Comparison of ENCODE assay signal across 8 cellular contexts in the genomic region with DNA sequence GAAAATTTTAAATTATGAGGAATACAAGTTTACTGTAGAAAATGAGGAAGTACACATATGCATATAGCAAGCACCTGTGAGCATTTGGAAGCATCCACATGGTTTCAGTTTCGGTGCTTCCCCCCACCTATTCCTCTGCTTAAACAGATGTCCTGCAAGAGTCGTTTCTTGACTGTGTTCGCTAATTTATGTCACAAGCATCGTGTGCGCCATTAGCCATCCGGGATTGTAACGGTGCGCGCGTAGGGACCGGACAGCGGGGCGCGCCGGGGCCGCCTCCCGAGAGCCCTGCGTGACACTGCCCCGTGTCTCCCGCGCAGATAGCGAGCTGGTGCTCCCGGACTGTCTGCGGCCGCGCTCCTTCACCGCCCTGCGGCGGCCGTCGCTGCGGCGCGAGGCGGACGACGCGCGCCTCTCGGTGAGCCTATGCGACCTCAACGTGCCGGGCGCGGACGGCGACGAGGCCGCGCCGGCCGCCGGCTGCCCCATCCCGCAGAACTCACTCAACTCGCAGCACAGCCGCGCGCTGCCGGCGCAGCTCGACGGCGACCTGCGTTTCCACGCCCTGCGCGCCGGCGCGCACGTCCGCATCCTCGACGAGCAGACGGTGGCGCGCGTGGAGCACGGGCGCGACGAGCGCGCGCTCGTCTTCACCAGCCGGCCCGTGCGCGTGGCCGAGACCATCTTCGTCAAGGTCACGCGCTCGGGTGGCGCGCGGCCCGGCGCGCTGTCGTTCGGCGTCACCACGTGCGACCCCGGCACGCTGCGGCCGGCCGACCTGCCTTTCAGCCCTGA.
A peak's percentile ranks its signal among the peaks of the same experiment; 100 is the strongest.
DNase-seq lines count a peak whose midpoint lies in the region; ATAC-seq and TF ChIP-seq lines count a peak whose summit lies in the region.

No MANE protein-coding gene starts in this region.

- peaks cover 6% of the 10 kb centered on the region for H3K4me1 Mint-ChIP-seq in activated naive CD4-positive, alpha-beta T cell treated with anti-CD3 and anti-CD28 coated beads, Interleukin-2, amount 50 U/mL, for 24 hours

- no peaks in the 10 kb centered on the region for H3K36me3 Mint-ChIP-seq in activated naive CD4-positive, alpha-beta T cell treated with anti-CD3 and anti-CD28 coated beads, Interleukin-2, amount 50 U/mL, for 24 hours

- intact Hi-C loops in right lobe of liver (cut with DNase I): no loop called here

- H3K9me3 ChIP-seq in right lobe of liver (no peaks in the 10 kb centered on the region), SJCRH30 (replicated peaks) (peaks cover 3% of the 10 kb centered on the region)

- H3K4me1 ChIP-seq in right lobe of liver (peaks cover 0 to 6% (median 0%) of the 10 kb centered on the region in 4 donors), SJCRH30 (peaks cover 16% of the 10 kb centered on the region)

- ATAC-seq in right lobe of liver: peak in 1 of 4 donors; percentile 19
- ATAC-seq in HG03520 (IDR thresholded peaks at IDR 0.05; ENCODE audit: unreplicated experiment): no peak

- peak overlapping the region; percentile 89 for H3K4me3 Mint-ChIP-seq in activated naive CD4-positive, alpha-beta T cell treated with anti-CD3 and anti-CD28 coated beads, Interleukin-2, amount 50 U/mL, for 24 hours

- WGBS in right lobe of liver (ENCODE audit: insufficient coverage, low coverage, low lambda C conversion rate, missing lambda C conversion rate): 9% methylated on average over 25 of the region's 111 CpGs

- H3K36me3 ChIP-seq in right lobe of liver (no peaks in the 10 kb centered on the region), SJCRH30 (no peaks in the 10 kb centered on the region)

- H3K27ac Mint-ChIP-seq in activated naive CD4-positive, alpha-beta T cell treated with anti-CD3 and anti-CD28 coated beads, Interleukin-2, amount 50 U/mL, for 24 hours: peak overlapping the region; percentile 94

- no peaks in the 10 kb centered on the region for H3K9me3 Mint-ChIP-seq in activated naive CD4-positive, alpha-beta T cell treated with anti-CD3 and anti-CD28 coated beads, Interleukin-2, amount 50 U/mL, for 24 hours

- TF ChIP-seq POLR2A in NB4 (IDR thresholded peaks at IDR 0.05; ENCODE audit: extremely low read depth, insufficient read length): no peak
- no peak for TF ChIP-seq POLR2A in right lobe of liver (IDR thresholded peaks at IDR 0.05)

- H3K27me3 ChIP-seq in right lobe of liver (no peaks in the 10 kb centered on the region), SJCRH30 (no peaks in the 10 kb centered on the region)

- no peak overlapping the region for H3K27ac ChIP-seq in right lobe of liver
- H3K27ac ChIP-seq in SJCRH30: no peak overlapping the region

- peaks cover 2% of the 10 kb centered on the region for H3K27me3 Mint-ChIP-seq in activated naive CD4-positive, alpha-beta T cell treated with anti-CD3 and anti-CD28 coated beads, Interleukin-2, amount 50 U/mL, for 24 hours

- TF ChIP-seq CTCF in NB4 (IDR thresholded peaks at IDR 0.05; ENCODE audit: low read depth, low read length) (no peak), right lobe of liver (IDR thresholded peaks at IDR 0.05) (no peak)

- no peak overlapping the region for H3K4me3 ChIP-seq in NB4 (ENCODE audit: low read depth, low read length)
- peak overlapping the region; percentile 9 to 39 (median 18) for H3K4me3 ChIP-seq in right lobe of liver
- no peak overlapping the region for H3K4me3 ChIP-seq in SJCRH30

- DNase-seq in AG20443 (ENCODE audit: low spot score) (peak; percentile 64), NB4 (ENCODE audit: low read depth) (peak; percentile 38), right lobe of liver (peak in 1 of 3 donors; percentile 24), DMS153 (lab: John Stamatoyannopoulos, UW) (no peak), SJCRH30 (no peak)
- DNase-seq in stimulated activated CD8-positive, alpha-beta memory T cell treated with anti-CD3 and anti-CD28 coated beads, Interleukin-7, amount 100 ng/mL, for 24 hours (ENCODE audit: low read depth): peak; percentile 15

Comparison
In these comparisons a context has a peak if more than half of its experiments do, and no peak if none do; other contexts are left out.
1. DNase-seq: peak in AG20443 (single experiment), NB4 (single experiment) and stimulated activated CD8-positive, alpha-beta memory T cell treated with anti-CD3 and anti-CD28 coated beads, Interleukin-7, amount 100 ng/mL, for 24 hours (single experiment); none in DMS153 (single experiment) and SJCRH30 (0 of 2).
2. H3K4me3 ChIP-seq: peak in right lobe of liver (3 of 3); none in NB4 (single experiment) and SJCRH30 (single experiment).